ENCODE assay signal across 29 cellular contexts in genomic region chr17:77907497-77908120, GRCh38.
"Had no signal": no experiment of that assay in that cellular context is flagged by ENCODE, and none has a peak within 500 bp of the region (broad histone marks: within the 10 kb centered on the region; RNA-seq: fewer than 3 reads in every experiment).

No MANE protein-coding gene starts in this region.

- H3K4me1 ChIP-seq: breast epithelium, foreskin keratinocyte had no signal

- H3K36me3 Mint-ChIP-seq: activated naive CD8-positive, alpha-beta T cell treated with anti-CD3 and anti-CD28 coated beads, Interleukin-2, amount 10 ng/mL, durations not matched to agents 7 days and 5 days; immature natural killer cell; natural killer cell; stimulated activated naive B cell treated with anti-CD40 and anti-IgM and Interleukin-4, amounts not matched to agents 10 μg/mL and 1 μg/mL and 100 μg/mL, for 72 hours; T-cell; type B pancreatic cell had no signal

- H3K9me3 ChIP-seq: breast epithelium, esophagus muscularis mucosa, heart left ventricle, ovary, prostate gland, vagina had no signal

- H3K4me1 Mint-ChIP-seq: activated B cell treated with CpG ODN at 0.5 μM for 24 hours; activated CD4-positive, alpha-beta T cell treated with anti-CD3 and anti-CD28 coated beads for 36 hours; activated naive CD8-positive, alpha-beta T cell treated with anti-CD3 and anti-CD28 coated beads, Interleukin-2, amount 10 ng/mL, durations not matched to agents 7 days and 5 days; immature natural killer cell; T-cell had no signal

- ATAC-seq: activated CD4-positive, alpha-beta T cell treated with anti-CD3 and anti-CD28 coated beads for 36 hours; activated T-cell treated with anti-CD3 and anti-CD28 coated beads, Interleukin-2, amount 50 U/mL, for 72 hours; foreskin keratinocyte; natural killer cell; sciatic nerve; stimulated activated naive B cell treated with anti-CD40 and anti-IgM and Interleukin-4, amounts not matched to agents 10 μg/mL and 1 μg/mL and 100 μg/mL, for 72 hours; T-cell had no signal

- H3K27ac ChIP-seq: breast epithelium, esophagus muscularis mucosa, foreskin keratinocyte, heart left ventricle, ovary, prostate gland, vagina had no signal

- H3K27ac Mint-ChIP-seq: activated B cell treated with CpG ODN at 0.5 μM for 24 hours; activated CD4-positive, alpha-beta T cell treated with anti-CD3 and anti-CD28 coated beads for 36 hours; activated T-cell treated with anti-CD3 and anti-CD28 coated beads, Interleukin-2, amount 50 U/mL, for 72 hours; dendritic cell treated with granulocyte-macrophage colony-stimulating factor and Interleukin-4, amounts not matched to agents 40 ng/mL and 50 ng/mL, for 4 days; memory B cell; natural killer cell; stimulated activated naive B cell treated with anti-CD40 and anti-IgM and Interleukin-4, amounts not matched to agents 10 μg/mL and 1 μg/mL and 100 μg/mL, for 72 hours; T-cell; T-helper 2 cell treated with Interferon-gamma antibody and Interleukin-4, amounts not matched to agents 5 μg/mL and 100 μg/mL, for 36 hours; type B pancreatic cell had no signal

- H3K4me3 ChIP-seq: breast epithelium, esophagus muscularis mucosa, heart left ventricle, ovary, prostate gland, vagina had no signal

- FAIRE-seq: small intestine had no signal

- H3K27me3 ChIP-seq: ovary, vagina had no signal

- H3K4me3 Mint-ChIP-seq: activated B cell treated with CpG ODN at 0.5 μM for 24 hours; activated CD4-positive, alpha-beta T cell treated with anti-CD3 and anti-CD28 coated beads for 36 hours; activated naive CD8-positive, alpha-beta T cell treated with anti-CD3 and anti-CD28 coated beads, Interleukin-2, amount 10 ng/mL, durations not matched to agents 7 days and 5 days; activated T-cell treated with anti-CD3 and anti-CD28 coated beads, Interleukin-2, amount 50 U/mL, for 72 hours; dendritic cell treated with granulocyte-macrophage colony-stimulating factor and Interleukin-4, amounts not matched to agents 40 ng/mL and 50 ng/mL, for 4 days; immature natural killer cell; memory B cell; natural killer cell; stimulated activated naive B cell treated with anti-CD40 and anti-IgM and Interleukin-4, amounts not matched to agents 10 μg/mL and 1 μg/mL and 100 μg/mL, for 72 hours; T-cell; T-helper 2 cell treated with Interferon-gamma antibody and Interleukin-4, amounts not matched to agents 5 μg/mL and 100 μg/mL, for 36 hours; type B pancreatic cell had no signal

- H3K9me3 Mint-ChIP-seq: activated naive CD8-positive, alpha-beta T cell treated with anti-CD3 and anti-CD28 coated beads, Interleukin-2, amount 10 ng/mL, durations not matched to agents 7 days and 5 days; activated T-cell treated with anti-CD3 and anti-CD28 coated beads, Interleukin-2, amount 50 U/mL, for 72 hours; immature natural killer cell; natural killer cell; T-cell; T-helper 2 cell treated with Interferon-gamma antibody and Interleukin-4, amounts not matched to agents 5 μg/mL and 100 μg/mL, for 36 hours; type B pancreatic cell had no signal

- DNase-seq: activated B cell treated with CpG ODN at 0.5 μM for 24 hours; activated CD4-positive, alpha-beta T cell treated with anti-CD3 and anti-CD28 coated beads for 36 hours; activated naive CD4-positive, alpha-beta T cell treated with Interleukin-2 at 50 U/mL for 16 hours; activated naive CD8-positive, alpha-beta T cell treated with anti-CD3 and anti-CD28 coated beads, Interleukin-2, amount 10 ng/mL, durations not matched to agents 7 days and 5 days; activated T-cell treated with anti-CD3 and anti-CD28 coated beads for 4 hours; activated T-cell treated with anti-CD3 and anti-CD28 coated beads, Interleukin-2, amount 50 U/mL, for 72 hours; amniotic stem cell; central memory CD4-positive, alpha-beta T cell; foreskin keratinocyte; heart left ventricle; hypothalamus; immature natural killer cell; natural killer cell; retina; small intestine; stimulated activated CD4-positive, alpha-beta T cell treated with anti-CD3 and anti-CD28 coated beads, Interleukin-1b, Interleukin-23, amount 100 ng/mL, for 48 hours; stimulated activated CD4-positive, alpha-beta T cell treated with anti-CD3 and anti-CD28 coated beads, Interleukin-4, amount 100 ng/mL, for 4 hours; stimulated activated naive B cell treated with anti-CD40 and anti-IgM and Interleukin-4, amounts not matched to agents 10 μg/mL and 1 μg/mL and 100 μg/mL, for 72 hours; T-cell had no signal

- H3K36me3 ChIP-seq: breast epithelium, esophagus muscularis mucosa, heart left ventricle, ovary, prostate gland, vagina had no signal
